ENCODE assay signal across 12 cellular contexts in the genomic region with DNA sequence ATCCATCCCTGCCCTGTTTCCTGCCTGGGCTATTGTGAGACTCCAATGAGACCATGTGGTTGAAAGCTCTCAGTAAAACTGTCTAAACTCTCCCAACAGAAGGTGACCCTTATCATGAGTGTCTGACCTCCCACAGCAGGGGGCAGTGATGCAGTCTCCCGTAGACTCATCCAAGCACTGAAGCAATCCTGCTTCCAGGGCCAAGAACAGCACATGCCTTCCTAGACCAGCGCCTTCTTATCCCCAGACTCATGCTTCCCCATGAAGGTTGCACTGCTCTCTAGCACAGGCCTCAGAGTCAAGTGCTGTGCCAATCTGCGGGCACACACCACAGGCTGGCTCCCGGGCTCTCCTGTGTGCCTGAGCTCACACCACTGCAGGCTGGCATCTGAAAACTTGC.
DNase-seq lines count a peak whose midpoint lies in the region; ATAC-seq and TF ChIP-seq lines count a peak whose summit lies in the region.
"Had no signal": no experiment of that assay in that cellular context is flagged by ENCODE, and none has a peak within 500 bp of the region (broad histone marks: within the 10 kb centered on the region; RNA-seq: fewer than 3 reads in every experiment).

No MANE protein-coding gene starts in this region.

- H3K27me3 Mint-ChIP-seq in activated naive CD4-positive, alpha-beta T cell treated with anti-CD3 and anti-CD28 coated beads for 36 hours (ENCODE audit: low read depth) = no peaks in the 10 kb centered on the region

- no peaks in the 10 kb centered on the region for H3K9me3 ChIP-seq in heart right ventricle

- no peak for TF ChIP-seq POLR2A in GM18505 (IDR thresholded peaks at IDR 0.05; ENCODE audit: borderline replicate concordance, extremely low read depth, insufficient read depth, insufficient read length)

- intact Hi-C loops in heart right ventricle (cut with DNase I) = loop anchor here in 4 of 10 donors (1.0 to 10.0 kb wide), 3 partner anchors 54 to 98 kb away; no protein-coding TSS in a partner anchor
- intact Hi-C loops in activated naive CD4-positive, alpha-beta T cell treated with anti-CD3 and anti-CD28 coated beads for 36 hours (cut with micrococcal nuclease) = no loop called here

- H3K36me3 Mint-ChIP-seq in activated naive CD4-positive, alpha-beta T cell treated with anti-CD3 and anti-CD28 coated beads for 36 hours (ENCODE audit: low read depth) = no peaks in the 10 kb centered on the region

- peak; percentile 75 for DNase-seq in EL
- DNase-seq in UCSD-AML1 (lab: John Stamatoyannopoulos, UW; ENCODE audit: unreplicated experiment) = peak; percentile 29
- DNase-seq in heart right ventricle = no peak
- no peak for DNase-seq in retinal pigment epithelial cell (ENCODE audit: low read depth)
- DNase-seq in activated naive CD4-positive, alpha-beta T cell treated with anti-CD3 and anti-CD28 coated beads for 36 hours = no peak
- no peak for DNase-seq in NCI-H187 (lab: John Stamatoyannopoulos, UW)
- DNase-seq: activated CD4-positive, alpha-beta T cell treated with anti-CD3 and anti-CD28 coated beads for 36 hours; effector memory CD8-positive, alpha-beta T cell; GOT3; NCI-H2029 treated with DMSO at 0.1 percent for 48 hours had no signal

- WGBS in heart right ventricle, 2 donors = 25 to 39% methylated on average over 4 of the region's 4 CpGs

- peak in 8 of 9 donors; percentile 17 to 57 (median 48) for TF ChIP-seq CTCF in heart right ventricle (IDR thresholded peaks at IDR 0.05)
- peak; percentile 46 for TF ChIP-seq CTCF in retinal pigment epithelial cell (conservative IDR thresholded peaks at IDR 0.05; ENCODE audit: low read depth, low read length)

- H3K4me1 Mint-ChIP-seq in activated naive CD4-positive, alpha-beta T cell treated with anti-CD3 and anti-CD28 coated beads for 36 hours (ENCODE audit: low read depth) = no peaks in the 10 kb centered on the region
- H3K4me1 Mint-ChIP-seq: activated CD4-positive, alpha-beta T cell treated with anti-CD3 and anti-CD28 coated beads for 36 hours had no signal

- H3K36me3 ChIP-seq in heart right ventricle = peaks cover 0 to 99% (median 93%) of the 10 kb centered on the region in 9 donors

- ATAC-seq in heart right ventricle (peak; percentile 26 to 79 (median 40)), GM18505 (IDR thresholded peaks at IDR 0.05; ENCODE audit: unreplicated experiment) (no peak)
- ATAC-seq in activated CD4-positive, CD25-positive, alpha-beta regulatory T cell treated with anti-CD3 and anti-CD28 coated beads, Interleukin-2, amount 50 U/mL, for 24 hours = no peak
- ATAC-seq: activated CD4-positive, alpha-beta T cell treated with anti-CD3 and anti-CD28 coated beads for 36 hours; effector memory CD8-positive, alpha-beta T cell had no signal

- no peak overlapping the region for H3K4me3 ChIP-seq in heart right ventricle
- H3K4me3 ChIP-seq in retinal pigment epithelial cell (ENCODE audit: low read length) = no peak overlapping the region

- H3K4me1 ChIP-seq in heart right ventricle = peaks cover 28 to 93% (median 78%) of the 10 kb centered on the region in 9 donors

- peak overlapping the region; percentile 11 to 83 (median 60) for H3K27ac ChIP-seq in heart right ventricle

- no peaks in the 10 kb centered on the region for H3K27me3 ChIP-seq in heart right ventricle

- H3K9me3 Mint-ChIP-seq in activated naive CD4-positive, alpha-beta T cell treated with anti-CD3 and anti-CD28 coated beads for 36 hours = no peaks in the 10 kb centered on the region
- H3K9me3 Mint-ChIP-seq: effector memory CD8-positive, alpha-beta T cell had no signal

- no peak overlapping the region for H3K27ac Mint-ChIP-seq in activated naive CD4-positive, alpha-beta T cell treated with anti-CD3 and anti-CD28 coated beads for 36 hours
- H3K27ac Mint-ChIP-seq: activated CD4-positive, alpha-beta T cell treated with anti-CD3 and anti-CD28 coated beads for 36 hours; effector memory CD8-positive, alpha-beta T cell had no signal

- CTCF ChIA-PET in activated naive CD4-positive, alpha-beta T cell treated with anti-CD3 and anti-CD28 coated beads for 36 hours (lab: Charles Lee) = interaction anchor here (1.8 to 9.3 kb wide), 2 partner anchors 10 to 101 kb away, joined by 7 to 231 read pairs; no protein-coding TSS in a partner anchor

- no peak overlapping the region for H3K4me3 Mint-ChIP-seq in activated naive CD4-positive, alpha-beta T cell treated with anti-CD3 and anti-CD28 coated beads for 36 hours
- H3K4me3 Mint-ChIP-seq: activated CD4-positive, alpha-beta T cell treated with anti-CD3 and anti-CD28 coated beads for 36 hours; effector memory CD8-positive, alpha-beta T cell had no signal

Comparison
In these comparisons a context has a peak if more than half of its experiments do, and no peak if none do; other contexts are left out.
1. DNase-seq: peak in EL (single experiment) and UCSD-AML1 (single experiment); none in heart right ventricle (0 of 2), retinal pigment epithelial cell (single experiment), activated naive CD4-positive, alpha-beta T cell treated with anti-CD3 and anti-CD28 coated beads for 36 hours (single experiment) and NCI-H187 (0 of 2).
2. ATAC-seq: peak in heart right ventricle (8 of 8); none in activated CD4-positive, CD25-positive, alpha-beta regulatory T cell treated with anti-CD3 and anti-CD28 coated beads, Interleukin-2, amount 50 U/mL, for 24 hours (0 of 2) and GM18505 (single experiment).